ENCODE assay signal across 8 cellular contexts in genomic region chr10:45672201-45673073, GRCh38. TPM values are rescaled to one million over a fixed set of nuclear protein-coding genes. Genes with fewer than 3 reads are reported as not detected.
DNase-seq lines count a peak whose midpoint lies in the region; ATAC-seq and TF ChIP-seq lines count a peak whose summit lies in the region.

TSS of gene ZFAND4 (minus strand) at chr10:45672772. CDS start at chr10:45663725, 9,047 bp downstream.

- peak; percentile 97 for ATAC-seq in GM19035 (IDR thresholded peaks at IDR 0.05; ENCODE audit: unreplicated experiment)
- peak; percentile 97 for ATAC-seq in HG03354 (IDR thresholded peaks at IDR 0.05; ENCODE audit: poor library complexity, severe bottlenecking, unreplicated experiment)
- ATAC-seq in left lobe of liver, result peak; percentile 90

- DNase-seq in Ammon's horn (ENCODE audit: low spot score) (peak; percentile 97), NCI-H446 treated with DMSO at 0.1 percent for 48 hours (lab: John Stamatoyannopoulos, UW) (peak; percentile 80), coronary artery (ENCODE audit: low spot score) (peak; percentile 97), left lobe of liver (ENCODE audit: low spot score) (peak; percentile 99)
- peak; percentile 96 for DNase-seq in activated CD4-positive, alpha-beta T cell treated with anti-CD3 and anti-CD28 coated beads for 48 hours
- DNase-seq in stimulated activated CD4-positive, alpha-beta T cell treated with anti-CD3 and anti-CD28 coated beads, Interleukin-2, amount 100 ng/mL, for 4 hours (ENCODE audit: low read depth), result peak; percentile 90

- peak; percentile 16 for TF ChIP-seq CTCF in coronary artery (IDR thresholded peaks at IDR 0.05)

- peak within 1 kb of the TSS; percentile 81 to 90 for H3K27ac ChIP-seq in coronary artery

- H3K4me3 ChIP-seq in coronary artery, result peak within 1 kb of the TSS; percentile 83

RNA-seq across cellular contexts. Expression of gene ZFAND4, which starts in this region (rescaled TPM):
- total RNA-seq in left lobe of liver, result 11.7 TPM

Comparison
In these comparisons a context has a peak if more than half of its experiments do, and no peak if none do; other contexts are left out.
1. Peak in every context shown above with its lines: DNase-seq, ATAC-seq, H3K4me3 ChIP-seq and H3K27ac ChIP-seq.